In genomic region chr14:74660863-74661262, GRCh38 we compare ENCODE assay signal across 16 cellular contexts. TPM values are rescaled to one million over a fixed set of nuclear protein-coding genes. Genes with fewer than 3 reads are reported as not detected.
DNase-seq lines count a peak whose midpoint lies in the region; ATAC-seq and TF ChIP-seq lines count a peak whose summit lies in the region.
"Had no signal": no experiment of that assay in that cellular context is flagged by ENCODE, and none has a peak within 500 bp of the region (broad histone marks: within the 10 kb centered on the region; RNA-seq: fewer than 3 reads in every experiment).

No MANE protein-coding gene starts in this region.

- H3K4me3 ChIP-seq in left ventricle myocardium inferior (no peak overlapping the region), tibial nerve (no peak overlapping the region)
- H3K4me3 ChIP-seq: Peyer's patch had no signal

- DNase-seq in left ventricle myocardium inferior (no peak), left ventricle myocardium superior (no peak), left kidney (ENCODE audit: low read depth, low spot score) (peak; percentile 10), tibial nerve (ENCODE audit: low spot score in 2 of 2) (no peak), SW 1271 (lab: John Stamatoyannopoulos, UW) (no peak)
- DNase-seq: COR-L47, DMS153, Kasumi-1, NCI-H1930, NCI-H2171, NCI-H774, Peyer's patch, SIG-M5 had no signal

- TF ChIP-seq EP300 in tibial nerve (IDR thresholded peaks at IDR 0.05), result no peak

- ATAC-seq in left ventricle myocardium superior (no peak), GM21367 (IDR thresholded peaks at IDR 0.05; ENCODE audit: unreplicated experiment) (no peak), GM19467 (IDR thresholded peaks at IDR 0.05; ENCODE audit: unreplicated experiment) (no peak)

- intact Hi-C loops in left ventricle myocardium inferior (cut with micrococcal nuclease), result no loop called here
- intact Hi-C loops in left ventricle myocardium superior (cut with micrococcal nuclease), result no loop called here

- no peak for TF ChIP-seq POLR2A in tibial nerve (IDR thresholded peaks at IDR 0.05)

- H3K27ac ChIP-seq in left ventricle myocardium inferior (replicated peaks), result peak overlapping the region; percentile 81
- peak overlapping the region in 3 of 4 donors; percentile 14 to 82 (median 82) for H3K27ac ChIP-seq in tibial nerve
- H3K27ac ChIP-seq: Peyer's patch had no signal

- peaks cover 59% of the 10 kb centered on the region for H3K36me3 ChIP-seq in left ventricle myocardium inferior
- H3K36me3 ChIP-seq in tibial nerve, result peaks cover 0 to 52% (median 0%) of the 10 kb centered on the region in 3 donors

- no peak for TF ChIP-seq CTCF in left ventricle myocardium inferior (IDR thresholded peaks at IDR 0.05; ENCODE audit: borderline replicate concordance)
- TF ChIP-seq CTCF in tibial nerve (IDR thresholded peaks at IDR 0.05), result no peak

- H3K27me3 ChIP-seq in left ventricle myocardium inferior (ENCODE audit: low read depth), result no peaks in the 10 kb centered on the region
- no peaks in the 10 kb centered on the region for H3K27me3 ChIP-seq in tibial nerve
- H3K27me3 ChIP-seq: Peyer's patch had no signal

- H3K4me1 ChIP-seq in left ventricle myocardium inferior (peaks cover 43% of the 10 kb centered on the region), tibial nerve (peaks cover 0 to 46% (median 12%) of the 10 kb centered on the region in 4 donors)
- H3K4me1 ChIP-seq: Peyer's patch had no signal

- WGBS in tibial nerve, 2 donors, result 64 to 73% methylated on average over 5 of the region's 5 CpGs

- H3K9me3 ChIP-seq in left ventricle myocardium inferior (replicated peaks) (no peaks in the 10 kb centered on the region), tibial nerve (no peaks in the 10 kb centered on the region)
- H3K9me3 ChIP-seq: Peyer's patch had no signal

TF ChIP-seq in PFSK-1, 5 proteins besides CTCF, POLR2A, EP300 and RAD21:
- TF ChIP-seq REST (IDR thresholded peaks at IDR 0.05; ENCODE audit: insufficient read depth in 1 of 2, low read depth in 2 of 2, low read length in 2 of 2), result peak; percentile 51 to 83; a peak in 3 of 4 replicates
- no peak for TF ChIP-seq SIN3A (IDR thresholded peaks at IDR 0.05; ENCODE audit: borderline replicate concordance, insufficient read depth, low read length)

RNA-seq across cellular contexts. Expression of gene LTBP2, which starts 48.8 kb away (rescaled TPM):
- total RNA-seq in left ventricle myocardium inferior, result 26.5 TPM
- 16.0 TPM for total RNA-seq in left ventricle myocardium superior
- polyA plus RNA-seq in PFSK-1 (2012; ENCODE audit: insufficient read length, low read depth), result 6.1 TPM
- 100 to 1,000 TPM in 2 of 4 donors, 10 to 100 TPM in 2; 67.1 to 276 (median 134) TPM for total RNA-seq in tibial nerve

RNA-seq across cellular contexts. Expression of gene AREL1, which starts 52.0 kb away (rescaled TPM):
- 23.7 TPM for total RNA-seq in left ventricle myocardium inferior
- total RNA-seq in left ventricle myocardium superior, result 28.1 TPM
- polyA plus RNA-seq in PFSK-1 (2012; ENCODE audit: insufficient read length, low read depth), result 9.1 TPM
- 10 to 100 TPM; 25.3 to 35.0 (median 32.2) TPM for total RNA-seq in tibial nerve

RNA-seq across cellular contexts. Expression of gene FCF1, which starts 52.1 kb away (rescaled TPM):
- total RNA-seq in left ventricle myocardium inferior (42.7 TPM), left ventricle myocardium superior (38.9 TPM), tibial nerve (10 to 100 TPM; 16.8 to 39.8 (median 32.6) TPM)
- 15.8 TPM for polyA plus RNA-seq in PFSK-1 (2012; ENCODE audit: insufficient read length, low read depth)
